9 cellular contexts compared by ENCODE assay signal in genomic region chr17:48012151-48012520, GRCh38. TPM values are rescaled to one million over a fixed set of nuclear protein-coding genes. Genes with fewer than 3 reads are reported as not detected.
DNase-seq lines count a peak whose midpoint lies in the region; ATAC-seq and TF ChIP-seq lines count a peak whose summit lies in the region.
"Had no signal": no experiment of that assay in that cellular context is flagged by ENCODE, and none has a peak within 500 bp of the region (broad histone marks: within the 10 kb centered on the region; RNA-seq: fewer than 3 reads in every experiment).

No MANE protein-coding gene starts in this region.

- DNase-seq in CD4-positive, alpha-beta memory T cell = peak; percentile 54 to 71 (median 69)
- peak; percentile 43 for DNase-seq in activated effector memory CD4-positive, alpha-beta T cell treated with Interleukin-2 at 50 U/mL for 16 hours
- DNase-seq in heart left ventricle = peak in 4 of 5 donors; percentile 31 to 73 (median 40)
- DNase-seq in sigmoid colon = no peak

- H3K4me2 ChIP-seq in OCI-LY3 (ENCODE audit: low read length) = peak overlapping the region; percentile 97

- no peaks in the 10 kb centered on the region for H4K20me1 ChIP-seq in OCI-LY3 (ENCODE audit: insufficient read depth, low read length)

- peaks cover 9 to 18% (median 14%) of the 10 kb centered on the region in 4 donors for H3K4me1 Mint-ChIP-seq in CD4-positive, alpha-beta memory T cell

- H2AFZ ChIP-seq in OCI-LY3 (ENCODE audit: low read depth, low read length) = peak overlapping the region; percentile 86

- H3K27me3 Mint-ChIP-seq in CD4-positive, alpha-beta memory T cell = peaks cover 22 to 39% of the 10 kb centered on the region in 2 donors

- TF ChIP-seq CTCF in OCI-LY3 (IDR thresholded peaks at IDR 0.05; ENCODE audit: low read depth, low read length) (no peak; the same call in 1 of the 2 replicates), heart left ventricle (IDR thresholded peaks at IDR 0.05) (no peak), sigmoid colon (IDR thresholded peaks at IDR 0.05) (no peak)

- H3K27ac ChIP-seq in CD4-positive, alpha-beta memory T cell (ENCODE audit: low read depth, low read length) = no peak overlapping the region
- no peak overlapping the region for H3K27ac ChIP-seq in OCI-LY3 (ENCODE audit: low read length)
- no peak overlapping the region for H3K27ac ChIP-seq in heart left ventricle
- no peak overlapping the region for H3K27ac ChIP-seq in sigmoid colon
- H3K27ac ChIP-seq: neutrophil had no signal

- H3K36me3 ChIP-seq in CD4-positive, alpha-beta memory T cell (ENCODE audit: insufficient read depth, low read length) = no peaks in the 10 kb centered on the region
- H3K36me3 ChIP-seq in OCI-LY3 (replicated peaks; ENCODE audit: low read depth, low read length) (no peaks in the 10 kb centered on the region), heart left ventricle (no peaks in the 10 kb centered on the region), sigmoid colon (no peaks in the 10 kb centered on the region)
- H3K36me3 ChIP-seq: neutrophil had no signal

- peaks cover 11% of the 10 kb centered on the region for H3K27me3 ChIP-seq in CD4-positive, alpha-beta memory T cell (ENCODE audit: insufficient read depth, low read length)
- peaks cover 20% of the 10 kb centered on the region; the same call in 1 of the 2 replicates for H3K27me3 ChIP-seq in OCI-LY3 (ENCODE audit: low read depth, low read length)
- H3K27me3 ChIP-seq in heart left ventricle = peaks cover 0 to 51% (median 20%) of the 10 kb centered on the region in 9 donors
- H3K27me3 ChIP-seq in sigmoid colon = peaks cover 4 to 76% (median 22%) of the 10 kb centered on the region in 3 donors

- peak overlapping the region; percentile 76 to 92 (median 84) for H3K4me3 Mint-ChIP-seq in CD4-positive, alpha-beta memory T cell

- H3K79me2 ChIP-seq in OCI-LY3 (ENCODE audit: low read length) = no peaks in the 10 kb centered on the region

- H3K36me3 Mint-ChIP-seq in CD4-positive, alpha-beta memory T cell = no peaks in the 10 kb centered on the region

- intact Hi-C loops in CD4-positive, alpha-beta memory T cell (cut with micrococcal nuclease) = no loop called here
- intact Hi-C loops in heart left ventricle (cut with DNase I) (loop anchor here in 1 of 10 donors (10.0 kb wide), 1 partner anchor 167 kb away; the partner anchor contains the start of gene SCRN2), sigmoid colon (cut with DNase I) (no loop called here)

- H3K27ac Mint-ChIP-seq in CD4-positive, alpha-beta memory T cell = peak overlapping the region in 1 of 7 donors; percentile 77

- peak overlapping the region; percentile 52 for H3K9ac ChIP-seq in OCI-LY3 (ENCODE audit: low read length)

- TF ChIP-seq EP300 in sigmoid colon (IDR thresholded peaks at IDR 0.05) = no peak

- POLR2A ChIA-PET in CD4-positive, alpha-beta memory T cell (lab: Charles Lee; ENCODE audit: partially characterized antibody) = interaction anchor here (2.0 kb wide), 1 partner anchor 41 kb away, joined by 12 read pairs; the partner anchor contains the start of gene CDK5RAP3

- peak overlapping the region in 1 of 2 donors; percentile 36 for H3K4me3 ChIP-seq in CD4-positive, alpha-beta memory T cell (ENCODE audit: low read length in 2 of 2)
- H3K4me3 ChIP-seq in OCI-LY3 (ENCODE audit: low read length) (peak overlapping the region; percentile 79), heart left ventricle (peak overlapping the region in 11 of 12 donors; percentile 18 to 52 (median 39)), sigmoid colon (peak overlapping the region in 3 of 4 donors; percentile 10 to 39 (median 38))

- 0 to 1% (median 0%) methylated on average over 34 of the region's 34 CpGs for WGBS in heart left ventricle, 4 donors
- 0% methylated on average over 34 of the region's 34 CpGs for WGBS in sigmoid colon, 2 donors

- CTCF ChIA-PET in CD4-positive, alpha-beta memory T cell (lab: Charles Lee; ENCODE audit: partially characterized antibody) = interaction anchor here (0.7 to 2.9 kb wide), 8 partner anchors 9 to 170 kb away, joined by 3 to 22 read pairs (median 4); partner anchors contain the start of gene CDK5RAP3

- peaks cover 8% of the 10 kb centered on the region for H3K4me1 ChIP-seq in CD4-positive, alpha-beta memory T cell (ENCODE audit: insufficient read depth, low read length)
- H3K4me1 ChIP-seq in OCI-LY3 (ENCODE audit: low read length) = peaks cover 3% of the 10 kb centered on the region; the same call in 1 of the 2 replicates
- peaks cover 0 to 18% (median 7%) of the 10 kb centered on the region in 12 donors for H3K4me1 ChIP-seq in heart left ventricle
- H3K4me1 ChIP-seq in sigmoid colon = peaks cover 0 to 12% (median 11%) of the 10 kb centered on the region in 4 donors

- ATAC-seq in HG03354 (IDR thresholded peaks at IDR 0.05; ENCODE audit: poor library complexity, severe bottlenecking, unreplicated experiment) (peak; percentile 79), heart left ventricle (peak in 2 of 4 donors; percentile 56 to 71), HG03460 (IDR thresholded peaks at IDR 0.05; ENCODE audit: unreplicated experiment) (no peak), GM21515 (IDR thresholded peaks at IDR 0.05; ENCODE audit: unreplicated experiment) (no peak)

- no peaks in the 10 kb centered on the region for H3K9me3 ChIP-seq in CD4-positive, alpha-beta memory T cell (ENCODE audit: control insufficient read depth in 1 of 2, low read length in 2 of 2)
- H3K9me3 ChIP-seq in OCI-LY3 (ENCODE audit: insufficient read depth, low read length) = no peaks in the 10 kb centered on the region
- H3K9me3 ChIP-seq in heart left ventricle = no peaks in the 10 kb centered on the region
- no peaks in the 10 kb centered on the region for H3K9me3 ChIP-seq in sigmoid colon
- H3K9me3 ChIP-seq: neutrophil had no signal

- H3K9me3 Mint-ChIP-seq in CD4-positive, alpha-beta memory T cell = peaks cover 0 to 2% (median 0%) of the 10 kb centered on the region in 8 donors

- no peak for TF ChIP-seq POLR2A in heart left ventricle (IDR thresholded peaks at IDR 0.05)
- no peak for TF ChIP-seq POLR2A in sigmoid colon (IDR thresholded peaks at IDR 0.05)

RNA-seq across cellular contexts. Expression of gene COPZ2, which starts 25.5 kb away (rescaled TPM):
- total RNA-seq in CD4-positive, alpha-beta memory T cell = 1 to 10 TPM; 1.9 to 2.0 TPM
- 1 to 10 TPM; 1.6 to 1.9 TPM for polyA plus RNA-seq in CD4-positive, alpha-beta memory T cell
- total RNA-seq in heart left ventricle (10 to 100 TPM; 35.4 to 64.3 (median 54.8) TPM), sigmoid colon (10 to 100 TPM; 52.3 to 64.0 (median 58.9) TPM)
- polyA plus RNA-seq in heart left ventricle (10 to 100 TPM; 13.2 to 48.2 TPM), sigmoid colon (10 to 100 TPM in 1 of 3 donors, 1 to 10 TPM in 2; 5.5 to 19.2 (median 6.9) TPM)

RNA-seq across cellular contexts. Expression of gene NFE2L1, which starts 36.0 kb away (rescaled TPM):
- 10 to 100 TPM; 53.5 to 62.5 TPM for total RNA-seq in CD4-positive, alpha-beta memory T cell
- polyA plus RNA-seq in CD4-positive, alpha-beta memory T cell = 10 to 100 TPM in 1 of 2 donors, 1 to 10 TPM in 1; 2.9 to 16.2 TPM
- total RNA-seq in heart left ventricle (1,000 to 10,000 TPM in 1 of 9 donors, 100 to 1,000 TPM in 8; 375 to 1,055 (median 606) TPM), sigmoid colon (100 to 1,000 TPM; 126 to 174 (median 141) TPM)
- polyA plus RNA-seq in heart left ventricle (100 to 1,000 TPM; 254 to 385 TPM), sigmoid colon (100 to 1,000 TPM in 1 of 3 donors, 10 to 100 TPM in 2; 44.4 to 134 (median 61.5) TPM)

RNA-seq across cellular contexts. Expression of gene CDK5RAP3, which starts 41.2 kb away (rescaled TPM):
- total RNA-seq in CD4-positive, alpha-beta memory T cell = 100 to 1,000 TPM; 340 to 343 TPM
- 10 to 100 TPM; 75.1 to 99.2 TPM for polyA plus RNA-seq in CD4-positive, alpha-beta memory T cell
- total RNA-seq in heart left ventricle (10 to 100 TPM; 41.2 to 80.9 (median 53.6) TPM), sigmoid colon (100 to 1,000 TPM in 1 of 4 donors, 10 to 100 TPM in 3; 68.5 to 168 (median 73.0) TPM)
- polyA plus RNA-seq in heart left ventricle (10 to 100 TPM; 53.8 to 56.6 TPM), sigmoid colon (100 to 1,000 TPM in 1 of 3 donors, 10 to 100 TPM in 2; 43.5 to 200 (median 49.9) TPM)

RNA-seq across cellular contexts. Expression of gene PRR15L, which starts 54.5 kb away (rescaled TPM):
- not detected for total RNA-seq in CD4-positive, alpha-beta memory T cell
- under 1 TPM in 1 of 2 donors, not detected in 1; 0.11 TPM for polyA plus RNA-seq in CD4-positive, alpha-beta memory T cell
- total RNA-seq in heart left ventricle (1 to 10 TPM in 1 of 9 donors, not detected in 8; 2.7 TPM), sigmoid colon (under 1 TPM in 1 of 4 donors, not detected in 3; 0.36 TPM)
- polyA plus RNA-seq in heart left ventricle (under 1 TPM in 1 of 2 donors, not detected in 1; 0.04 TPM), sigmoid colon (100 to 1,000 TPM; 211 to 334 (median 290) TPM)

Comparison
In these comparisons a context has a peak if more than half of its experiments do, and no peak if none do; other contexts are left out.
1. RNA of gene COPZ2, which starts 25.5 kb away (total RNA-seq): 52.3 to 64.0 TPM in sigmoid colon and 35.4 to 64.3 TPM in heart left ventricle; 1.9 to 2.0 TPM in CD4-positive, alpha-beta memory T cell; every median in the first group is over 10 times any median in the second.